ENCODE assay signal across 13 cellular contexts in the genomic region with DNA sequence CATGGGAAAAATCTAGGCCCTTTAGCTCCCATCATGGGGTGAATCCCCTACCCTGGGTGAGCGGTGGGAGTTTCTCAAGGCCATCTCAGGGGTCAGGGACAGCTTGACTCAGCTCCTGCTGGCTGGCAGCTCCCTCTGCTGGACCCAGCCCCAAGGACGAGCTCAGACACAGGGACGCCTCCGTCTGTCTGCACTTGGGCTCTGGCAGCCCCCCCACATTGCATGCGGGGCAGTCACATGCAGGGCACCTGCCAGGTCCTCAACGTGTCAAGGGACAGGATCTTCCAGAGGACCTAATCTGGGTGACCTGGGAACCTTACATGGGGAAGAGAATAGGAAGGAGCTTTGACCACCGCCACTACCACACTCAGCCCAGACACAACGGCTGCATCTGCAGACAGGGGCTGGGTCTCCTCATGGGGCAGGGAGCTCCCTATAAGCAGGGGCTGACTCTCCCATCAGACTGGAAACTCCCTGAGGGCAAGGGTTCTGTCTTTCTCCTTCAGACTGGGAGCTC.
A peak's percentile ranks its signal among the peaks of the same experiment; 100 is the strongest.
DNase-seq lines count a peak whose midpoint lies in the region; ATAC-seq, FAIRE-seq and TF ChIP-seq lines count a peak whose summit lies in the region.
"Had no signal": no experiment of that assay in that cellular context is flagged by ENCODE, and none has a peak within 500 bp of the region (broad histone marks: within the 10 kb centered on the region; RNA-seq: fewer than 3 reads in every experiment).

No MANE protein-coding gene starts in this region.

- H3K4me1 ChIP-seq in keratinocyte (ENCODE audit: control insufficient read depth, extremely low read depth, insufficient read depth, low read length): no peaks in the 10 kb centered on the region
- H3K4me1 ChIP-seq: upper lobe of left lung had no signal

- no peaks in the 10 kb centered on the region for H3K79me2 ChIP-seq in keratinocyte (ENCODE audit: control insufficient read depth, insufficient read depth, low read length)

- no peak overlapping the region for H2AFZ ChIP-seq in keratinocyte (ENCODE audit: control insufficient read depth, low read length)

- no peak overlapping the region for H3K27ac ChIP-seq in keratinocyte (ENCODE audit: control insufficient read depth, insufficient read depth, low read length)
- H3K27ac ChIP-seq: upper lobe of left lung had no signal

- no peaks in the 10 kb centered on the region for H3K9me3 ChIP-seq in keratinocyte (ENCODE audit: control insufficient read depth, low read depth, low read length)
- H3K9me3 ChIP-seq: upper lobe of left lung had no signal

- intact Hi-C loops in activated CD8-positive, alpha-beta T cell treated with anti-CD3 and anti-CD28 coated beads for 36 hours (cut with micrococcal nuclease): no loop called here

- no peak overlapping the region for H3K9ac ChIP-seq in keratinocyte (ENCODE audit: control insufficient read depth, extremely low read depth, insufficient read depth, low read length)

- H3K9me3 Mint-ChIP-seq in activated CD8-positive, alpha-beta T cell treated with anti-CD3 and anti-CD28 coated beads for 36 hours: peaks cover 4% of the 10 kb centered on the region
- H3K9me3 Mint-ChIP-seq in activated CD8-positive, alpha-beta T cell treated with anti-CD3 and anti-CD28 coated beads, Interleukin-2, amount 10 ng/mL, durations not matched to agents 7 days and 5 days (ENCODE audit: insufficient read depth): peaks cover 7% of the 10 kb centered on the region
- H3K9me3 Mint-ChIP-seq in stimulated activated naive B cell treated with anti-CD40 and anti-IgM and Interleukin-4, amounts not matched to agents 10 μg/mL and 1 μg/mL and 100 μg/mL, for 72 hours: peaks cover 6 to 8% of the 10 kb centered on the region in 2 donors

- dilution Hi-C loops in keratinocyte (cut with MboI; ENCODE audit: extremely low pct_ligation_motif_present, low sequenced_read_pairs): no loop called here

- CTCF ChIA-PET in activated CD8-positive, alpha-beta T cell treated with anti-CD3 and anti-CD28 coated beads for 36 hours (lab: Charles Lee): interaction anchor here (1.2 to 1.7 kb wide), 4 partner anchors 12 to 125 kb away, joined by 3 to 4 read pairs (median 4); no protein-coding TSS in a partner anchor
- CTCF ChIA-PET in activated CD8-positive, alpha-beta T cell treated with anti-CD3 and anti-CD28 coated beads, Interleukin-2, amount 10 ng/mL, durations not matched to agents 7 days and 5 days (lab: Charles Lee): interaction anchor here (0.8 to 1.5 kb wide), 3 partner anchors 28 to 229 kb away, joined by 3 to 4 read pairs (median 4); no protein-coding TSS in a partner anchor

- no peak for ATAC-seq in activated CD8-positive, alpha-beta T cell treated with anti-CD3 and anti-CD28 coated beads for 36 hours
- no peak for ATAC-seq in activated CD8-positive, alpha-beta T cell treated with anti-CD3 and anti-CD28 coated beads, Interleukin-2, amount 10 ng/mL, durations not matched to agents 7 days and 5 days
- no peak for ATAC-seq in stimulated activated naive B cell treated with anti-CD40 and anti-IgM and Interleukin-4, amounts not matched to agents 10 μg/mL and 1 μg/mL and 100 μg/mL, for 72 hours (replicated peaks)
- no peak for ATAC-seq in HG02884 (IDR thresholded peaks at IDR 0.05; ENCODE audit: unreplicated experiment)
- ATAC-seq in left lobe of liver: no peak

- H3K4me2 ChIP-seq in keratinocyte (ENCODE audit: control insufficient read depth, extremely low read depth, insufficient read depth, low read depth, low read length): no peak overlapping the region

- H3K4me3 Mint-ChIP-seq in activated CD8-positive, alpha-beta T cell treated with anti-CD3 and anti-CD28 coated beads for 36 hours: no peak overlapping the region
- H3K4me3 Mint-ChIP-seq in activated CD8-positive, alpha-beta T cell treated with anti-CD3 and anti-CD28 coated beads, Interleukin-2, amount 10 ng/mL, durations not matched to agents 7 days and 5 days: no peak overlapping the region
- H3K4me3 Mint-ChIP-seq in stimulated activated naive B cell treated with anti-CD40 and anti-IgM and Interleukin-4, amounts not matched to agents 10 μg/mL and 1 μg/mL and 100 μg/mL, for 72 hours: no peak overlapping the region
- H3K4me3 Mint-ChIP-seq: mesothelial cell of epicardium had no signal

- no peaks in the 10 kb centered on the region for H3K36me3 ChIP-seq in keratinocyte (ENCODE audit: control insufficient read depth in 2 of 2, extremely low read depth in 1 of 2, insufficient read depth in 2 of 2, low read length in 2 of 2)
- H3K36me3 ChIP-seq: upper lobe of left lung had no signal

- no peaks in the 10 kb centered on the region for H3K4me1 Mint-ChIP-seq in activated CD8-positive, alpha-beta T cell treated with anti-CD3 and anti-CD28 coated beads for 36 hours (ENCODE audit: low read depth)
- H3K4me1 Mint-ChIP-seq in activated CD8-positive, alpha-beta T cell treated with anti-CD3 and anti-CD28 coated beads, Interleukin-2, amount 10 ng/mL, durations not matched to agents 7 days and 5 days (ENCODE audit: low read depth): no peaks in the 10 kb centered on the region
- H3K4me1 Mint-ChIP-seq in stimulated activated naive B cell treated with anti-CD40 and anti-IgM and Interleukin-4, amounts not matched to agents 10 μg/mL and 1 μg/mL and 100 μg/mL, for 72 hours: no peaks in the 10 kb centered on the region

- peaks cover 2% of the 10 kb centered on the region for H3K36me3 Mint-ChIP-seq in activated CD8-positive, alpha-beta T cell treated with anti-CD3 and anti-CD28 coated beads for 36 hours (ENCODE audit: low read depth)
- H3K36me3 Mint-ChIP-seq in activated CD8-positive, alpha-beta T cell treated with anti-CD3 and anti-CD28 coated beads, Interleukin-2, amount 10 ng/mL, durations not matched to agents 7 days and 5 days (ENCODE audit: low read depth): no peaks in the 10 kb centered on the region
- H3K36me3 Mint-ChIP-seq in stimulated activated naive B cell treated with anti-CD40 and anti-IgM and Interleukin-4, amounts not matched to agents 10 μg/mL and 1 μg/mL and 100 μg/mL, for 72 hours: peaks cover 0 to 5% of the 10 kb centered on the region in 2 donors

- no peak overlapping the region for H3K27ac Mint-ChIP-seq in activated CD8-positive, alpha-beta T cell treated with anti-CD3 and anti-CD28 coated beads for 36 hours
- no peak overlapping the region for H3K27ac Mint-ChIP-seq in activated CD8-positive, alpha-beta T cell treated with anti-CD3 and anti-CD28 coated beads, Interleukin-2, amount 10 ng/mL, durations not matched to agents 7 days and 5 days
- H3K27ac Mint-ChIP-seq in stimulated activated naive B cell treated with anti-CD40 and anti-IgM and Interleukin-4, amounts not matched to agents 10 μg/mL and 1 μg/mL and 100 μg/mL, for 72 hours: no peak overlapping the region
- H3K27ac Mint-ChIP-seq: mesothelial cell of epicardium had no signal

- FAIRE-seq in keratinocyte (lab: Jason Lieb, UNC): no peak

- POLR2A ChIA-PET in activated CD8-positive, alpha-beta T cell treated with anti-CD3 and anti-CD28 coated beads for 36 hours (lab: Charles Lee): interaction anchor here (1.0 kb wide), 1 partner anchor 24 kb away, joined by 3 read pairs; no protein-coding TSS in a partner anchor
- POLR2A ChIA-PET in activated CD8-positive, alpha-beta T cell treated with anti-CD3 and anti-CD28 coated beads, Interleukin-2, amount 10 ng/mL, durations not matched to agents 7 days and 5 days (lab: Charles Lee): no interaction called here

- H3K9me1 ChIP-seq in keratinocyte (ENCODE audit: control insufficient read depth, extremely low read depth, insufficient read depth, low read length): no peaks in the 10 kb centered on the region

- TF ChIP-seq CTCF in activated CD8-positive, alpha-beta T cell treated with anti-CD3 and anti-CD28 coated beads for 36 hours (IDR thresholded peaks at IDR 0.05): no peak
- peak; percentile 68 for TF ChIP-seq CTCF in choroid plexus epithelial cell (conservative IDR thresholded peaks at IDR 0.05; ENCODE audit: low read depth, low read length)
- peak in 2 of 3 experiments; percentile 38 to 44 for TF ChIP-seq CTCF in keratinocyte (optimal IDR thresholded peaks at IDR 0.05 in 1 of 3, IDR thresholded peaks at IDR 0.05 in 1 of 3, conservative IDR thresholded peaks at IDR 0.05 in 1 of 3; ENCODE audit: extremely low read depth in 1 of 3, insufficient read depth in 2 of 3, low read length in 3 of 3)

- peaks cover 10% of the 10 kb centered on the region for H3K27me3 Mint-ChIP-seq in activated CD8-positive, alpha-beta T cell treated with anti-CD3 and anti-CD28 coated beads for 36 hours
- peaks cover 17% of the 10 kb centered on the region for H3K27me3 Mint-ChIP-seq in activated CD8-positive, alpha-beta T cell treated with anti-CD3 and anti-CD28 coated beads, Interleukin-2, amount 10 ng/mL, durations not matched to agents 7 days and 5 days (ENCODE audit: low read depth)
- peaks cover 38 to 42% of the 10 kb centered on the region in 2 donors for H3K27me3 Mint-ChIP-seq in stimulated activated naive B cell treated with anti-CD40 and anti-IgM and Interleukin-4, amounts not matched to agents 10 μg/mL and 1 μg/mL and 100 μg/mL, for 72 hours

- DNase-seq in activated CD8-positive, alpha-beta T cell treated with anti-CD3 and anti-CD28 coated beads for 36 hours: peak; percentile 14
- DNase-seq in activated CD8-positive, alpha-beta T cell treated with anti-CD3 and anti-CD28 coated beads, Interleukin-2, amount 10 ng/mL, durations not matched to agents 7 days and 5 days: no peak
- DNase-seq in choroid plexus epithelial cell (ENCODE audit: low read depth): peak; percentile 38
- DNase-seq in keratinocyte (ENCODE audit: low read depth, low spot score): no peak
- peak; percentile 43 for DNase-seq in ureter (ENCODE audit: low spot score)
- DNase-seq in stimulated activated naive B cell treated with anti-CD40 and anti-IgM and Interleukin-4, amounts not matched to agents 10 μg/mL and 1 μg/mL and 100 μg/mL, for 72 hours: no peak
- DNase-seq in left lobe of liver (ENCODE audit: low spot score): no peak
- DNase-seq: ACHN; activated effector memory CD4-positive, alpha-beta T cell treated with Interleukin-2 at 50 U/mL for 16 hours; GOT3 had no signal

- H3K4me3 ChIP-seq in choroid plexus epithelial cell (ENCODE audit: low read depth, low read length): no peak overlapping the region
- H3K4me3 ChIP-seq in keratinocyte (ENCODE audit: control insufficient read depth in 2 of 3, extremely low read depth in 1 of 3, insufficient read depth in 2 of 3, low read depth in 1 of 3, low read length in 3 of 3): no peak overlapping the region
- H3K4me3 ChIP-seq: upper lobe of left lung had no signal

- H4K20me1 ChIP-seq in keratinocyte (ENCODE audit: control insufficient read depth, extremely low read depth, insufficient read depth, low read length): no peaks in the 10 kb centered on the region

- no peaks in the 10 kb centered on the region for H3K27me3 ChIP-seq in keratinocyte (ENCODE audit: control insufficient read depth, extremely low read depth, insufficient read depth, low read length)
- H3K27me3 ChIP-seq: upper lobe of left lung had no signal

Comparison
In these comparisons a context has a peak if more than half of its experiments do, and no peak if none do; other contexts are left out.
1. DNase-seq: peak in activated CD8-positive, alpha-beta T cell treated with anti-CD3 and anti-CD28 coated beads for 36 hours (single experiment), choroid plexus epithelial cell (single experiment) and ureter (single experiment); none in activated CD8-positive, alpha-beta T cell treated with anti-CD3 and anti-CD28 coated beads, Interleukin-2, amount 10 ng/mL, durations not matched to agents 7 days and 5 days (single experiment), keratinocyte (single experiment), stimulated activated naive B cell treated with anti-CD40 and anti-IgM and Interleukin-4, amounts not matched to agents 10 μg/mL and 1 μg/mL and 100 μg/mL, for 72 hours (single experiment) and left lobe of liver (single experiment).